ENCODE assay signal across 17 cellular contexts in genomic region chr4:24971192-24971591, GRCh38.
DNase-seq lines count a peak whose midpoint lies in the region; ATAC-seq and TF ChIP-seq lines count a peak whose summit lies in the region.
"Had no signal": no experiment of that assay in that cellular context is flagged by ENCODE, and none has a peak within 500 bp of the region (broad histone marks: within the 10 kb centered on the region; RNA-seq: fewer than 3 reads in every experiment).

No MANE protein-coding gene starts in this region.

- H3K36me3 ChIP-seq in BLaER1: peaks cover 18% of the 10 kb centered on the region; the same call in 1 of the 2 replicates
- H3K36me3 ChIP-seq: ovary, SJCRH30 had no signal

- peak overlapping the region; percentile 83 for H3K4me2 ChIP-seq in BLaER1

- H3K9me3 ChIP-seq in BLaER1: peaks cover 54% of the 10 kb centered on the region
- H3K9me3 ChIP-seq: ovary, SJCRH30 had no signal

- H3K4me1 ChIP-seq in BLaER1: peaks cover 60% of the 10 kb centered on the region
- H3K4me1 ChIP-seq: SJCRH30 had no signal

- TF ChIP-seq CTCF in HL-60 (IDR thresholded peaks at IDR 0.05; ENCODE audit: insufficient read depth, low read length): no peak

- ATAC-seq in GM18502 (IDR thresholded peaks at IDR 0.05; ENCODE audit: poor library complexity, unreplicated experiment) (no peak), HG03442 (IDR thresholded peaks at IDR 0.05; ENCODE audit: unreplicated experiment) (no peak), GM18873 (IDR thresholded peaks at IDR 0.05; ENCODE audit: low FRiP score, unreplicated experiment) (no peak), GM21528 (IDR thresholded peaks at IDR 0.05; ENCODE audit: low FRiP score, unreplicated experiment) (no peak)
- ATAC-seq: naive thymus-derived CD4-positive, alpha-beta T cell had no signal

- H3K27me3 ChIP-seq in BLaER1 (no peaks in the 10 kb centered on the region), HL-60 (ENCODE audit: insufficient read depth, poor library complexity, severe bottlenecking) (no peaks in the 10 kb centered on the region)
- H3K27me3 ChIP-seq: ovary had no signal

- DNase-seq in HL-60 (ENCODE audit: low read depth in 1 of 2, low spot score in 1 of 2): peak; percentile 67 to 69
- peak; percentile 47 for DNase-seq in SW480 (ENCODE audit: low spot score)
- peak; percentile 31 for DNase-seq in islet precursor cell
- DNase-seq: activated CD4-positive, alpha-beta memory T cell treated with anti-CD3 and anti-CD28 coated beads, Interleukin-2, amount 10 ng/mL, durations not matched to agents 7 days and 5 days; EL; naive thymus-derived CD4-positive, alpha-beta T cell; NCI-H1694 treated with DMSO at 0.1 percent for 48 hours; ovary; SJCRH30; T-helper 2 cell had no signal

- H3K4me3 ChIP-seq in BLaER1 (peak overlapping the region; percentile 32), HL-60 (replicated peaks; ENCODE audit: insufficient read depth, low read length) (no peak overlapping the region)
- H3K4me3 ChIP-seq: coronary artery, lung, ovary, SJCRH30 had no signal

- no peaks in the 10 kb centered on the region for H4K20me1 ChIP-seq in BLaER1

- peak overlapping the region; percentile 26; the same call in 1 of the 2 replicates for H3K9ac ChIP-seq in BLaER1

- H3K27ac ChIP-seq in BLaER1: peak overlapping the region; percentile 97
- H3K27ac ChIP-seq in HL-60 (replicated peaks): peak overlapping the region; percentile 33
- H3K27ac ChIP-seq: coronary artery, ovary, SJCRH30 had no signal
